Comparison of ENCODE assay signal across 19 cellular contexts in the genomic region with DNA sequence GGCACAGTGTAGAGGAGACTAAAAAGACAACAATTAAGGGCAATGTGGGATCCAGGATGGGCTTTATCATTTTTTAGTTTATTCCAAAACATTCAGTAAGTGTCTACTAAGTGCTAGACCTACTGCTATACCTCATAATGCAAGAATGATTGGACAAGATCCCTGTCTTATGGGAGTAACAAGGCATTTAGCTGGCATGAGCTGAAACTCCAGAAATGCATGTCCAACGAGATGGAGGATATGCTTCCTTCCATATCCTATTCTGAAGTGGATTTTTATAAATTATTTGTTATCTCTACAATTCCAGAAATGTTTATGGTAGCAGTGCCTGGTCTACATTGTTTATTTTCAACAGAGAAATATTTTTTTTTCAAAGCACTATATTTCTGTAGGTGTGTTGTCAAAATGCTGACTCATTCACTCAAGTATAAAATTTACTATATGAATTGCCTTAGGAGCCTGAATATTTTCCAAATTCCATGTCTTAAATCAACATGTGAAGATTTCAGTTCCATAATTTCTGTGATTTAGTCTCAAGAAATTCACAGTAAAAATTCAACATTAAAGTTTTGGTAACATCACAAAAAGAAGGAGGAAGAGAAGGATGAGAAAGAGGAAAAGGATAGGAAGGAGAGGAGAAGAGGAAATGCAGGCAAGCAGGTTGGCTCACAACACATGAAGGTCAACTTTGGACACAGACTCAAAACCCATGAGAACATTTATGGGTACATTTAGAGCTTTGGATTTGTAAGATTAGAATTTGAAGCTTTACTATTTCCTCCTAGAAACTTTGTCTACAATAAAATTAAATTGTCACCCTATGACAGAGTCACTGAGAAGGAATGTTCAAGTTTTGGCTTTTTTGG.
DNase-seq lines count a peak whose midpoint lies in the region; TF ChIP-seq lines count a peak whose summit lies in the region.
"Had no signal": no experiment of that assay in that cellular context is flagged by ENCODE, and none has a peak within 500 bp of the region (broad histone marks: within the 10 kb centered on the region; RNA-seq: fewer than 3 reads in every experiment).

No MANE protein-coding gene starts in this region.

- no peaks in the 10 kb centered on the region for H3K36me3 Mint-ChIP-seq in type B pancreatic cell
- H3K36me3 Mint-ChIP-seq: stimulated activated naive B cell treated with anti-CD40 and anti-IgM and Interleukin-4, amounts not matched to agents 10 μg/mL and 1 μg/mL and 100 μg/mL, for 72 hours had no signal

- H4K20me1 ChIP-seq in mammary epithelial cell (ENCODE audit: insufficient read depth, low read length): no peaks in the 10 kb centered on the region

- H3K9ac ChIP-seq in mammary epithelial cell (ENCODE audit: insufficient read depth, low read length): peak overlapping the region; percentile 32
- H3K9ac ChIP-seq in muscle layer of colon (ENCODE audit: low read length): no peak overlapping the region

- H3K4me3 Mint-ChIP-seq in type B pancreatic cell: no peak overlapping the region
- H3K4me3 Mint-ChIP-seq: stimulated activated naive B cell treated with anti-CD40 and anti-IgM and Interleukin-4, amounts not matched to agents 10 μg/mL and 1 μg/mL and 100 μg/mL, for 72 hours had no signal

- intact Hi-C loops in mammary epithelial cell (cut with micrococcal nuclease): no loop called here

- DNase-seq in HT-29 (ENCODE audit: low spot score): peak; percentile 12
- no peak for DNase-seq in mammary epithelial cell
- no peak for DNase-seq in type B pancreatic cell (ENCODE audit: extremely low spot score, unreplicated experiment)
- DNase-seq in activated effector memory CD4-positive, alpha-beta T cell treated with Interleukin-2 at 50 U/mL for 16 hours: no peak
- DNase-seq in H7: no peak
- DNase-seq in T-helper 9 cell: no peak
- DNase-seq: AML-193; NCI-H187; NCI-H524 treated with DMSO at 0.1 percent for 48 hours; pancreas; Peyer's patch; spleen; stimulated activated naive B cell treated with anti-CD40 and anti-IgM and Interleukin-4, amounts not matched to agents 10 μg/mL and 1 μg/mL and 100 μg/mL, for 72 hours; upper lobe of left lung had no signal

- H3K4me1 ChIP-seq in mammary epithelial cell (ENCODE audit: insufficient read depth, low read length) (peaks cover 13% of the 10 kb centered on the region), muscle layer of colon (ENCODE audit: insufficient read depth, low read length) (peaks cover 6% of the 10 kb centered on the region)
- H3K4me1 ChIP-seq: pancreas, Peyer's patch, spleen, upper lobe of left lung had no signal

- H3K27ac ChIP-seq in C4-2B (peak overlapping the region; percentile 41; the same call in 1 of the 2 replicates), mammary epithelial cell (ENCODE audit: insufficient read depth, low read depth, low read length) (peak overlapping the region; percentile 34), muscle layer of colon (ENCODE audit: low read depth, low read length) (peak overlapping the region; percentile 42)
- H3K27ac ChIP-seq: coronary artery, epithelial cell of prostate, pancreas, Peyer's patch had no signal

- no peak overlapping the region for H3K27ac Mint-ChIP-seq in type B pancreatic cell
- H3K27ac Mint-ChIP-seq: activated T-helper 2 cell treated with anti-CD3 and anti-CD28 coated beads, Interferon-gamma antibody, Interleukin-2, Interleukin-4, amounts not matched to agents 10 μg/mL and 5 μg/mL and 100 μg/mL, durations not matched to agents 14 hours and 24 hours and 36 hours; stimulated activated naive B cell treated with anti-CD40 and anti-IgM and Interleukin-4, amounts not matched to agents 10 μg/mL and 1 μg/mL and 100 μg/mL, for 72 hours had no signal

- peaks cover 2% of the 10 kb centered on the region for H3K36me3 ChIP-seq in mammary epithelial cell (ENCODE audit: insufficient read depth, low read length)
- no peaks in the 10 kb centered on the region for H3K36me3 ChIP-seq in muscle layer of colon (ENCODE audit: insufficient read depth, low read length)
- no peaks in the 10 kb centered on the region for H3K36me3 ChIP-seq in H7 (replicated peaks; ENCODE audit: control insufficient read depth, insufficient read depth, low read length)
- H3K36me3 ChIP-seq: pancreas, Peyer's patch, spleen, upper lobe of left lung had no signal

- H3K27me3 ChIP-seq in mammary epithelial cell (ENCODE audit: insufficient read depth, low read length) (no peaks in the 10 kb centered on the region), muscle layer of colon (ENCODE audit: control insufficient read depth in 1 of 2, insufficient read depth in 2 of 2, low read length in 2 of 2) (no peaks in the 10 kb centered on the region), H7 (ENCODE audit: control insufficient read depth, insufficient read depth, low read length) (no peaks in the 10 kb centered on the region)
- H3K27me3 ChIP-seq: pancreas, Peyer's patch, spleen, upper lobe of left lung had no signal

- BruUV-seq in mammary epithelial cell (replicated peaks; lab: Mats Ljungman, UMichigan): no TSS peak

- TF ChIP-seq CTCF in C4-2B (conservative IDR thresholded peaks at IDR 0.05) (no peak), mammary epithelial cell (conservative IDR thresholded peaks at IDR 0.05 in 1 of 2, IDR thresholded peaks at IDR 0.05 in 1 of 2; ENCODE audit: extremely low read depth in 1 of 2, insufficient read depth in 1 of 2, low read depth in 1 of 2, low read length in 2 of 2) (no peak), type B pancreatic cell (conservative IDR thresholded peaks at IDR 0.05) (no peak)

- 60% methylated on average over 1 of the region's 1 CpG for WGBS in mammary epithelial cell (ENCODE audit: low coverage, missing lambda C conversion rate)

- no peak overlapping the region for H3K4me3 ChIP-seq in mammary epithelial cell (replicated peaks in 1 of 3; ENCODE audit: insufficient read depth in 1 of 3, low read depth in 2 of 3, low read length in 3 of 3)
- no peak overlapping the region for H3K4me3 ChIP-seq in muscle layer of colon (ENCODE audit: low read depth in 1 of 2, low read length in 2 of 2)
- H3K4me3 ChIP-seq in H7 (ENCODE audit: insufficient read depth, low read depth, low read length): no peak overlapping the region
- H3K4me3 ChIP-seq: coronary artery, pancreas, Peyer's patch, spleen, upper lobe of left lung had no signal

- H3K9me3 ChIP-seq in mammary epithelial cell (replicated peaks; ENCODE audit: insufficient read depth, low read length) (no peaks in the 10 kb centered on the region), muscle layer of colon (ENCODE audit: low read length) (no peaks in the 10 kb centered on the region)
- H3K9me3 ChIP-seq: pancreas, Peyer's patch, spleen, upper lobe of left lung had no signal

- H2AFZ ChIP-seq in mammary epithelial cell (ENCODE audit: low read depth, low read length): no peak overlapping the region

- H3K4me1 Mint-ChIP-seq in type B pancreatic cell (ENCODE audit: unreplicated experiment): peaks cover 9% of the 10 kb centered on the region
- H3K4me1 Mint-ChIP-seq: stimulated activated naive B cell treated with anti-CD40 and anti-IgM and Interleukin-4, amounts not matched to agents 10 μg/mL and 1 μg/mL and 100 μg/mL, for 72 hours had no signal

- CTCF ChIA-PET in mammary epithelial cell (lab: Charles Lee; ENCODE audit: low non-redundant PET): no interaction called here

- dilution Hi-C loops in mammary epithelial cell (cut with HindIII; ENCODE audit: low sequenced_read_pairs): loop anchor here (10.0 kb wide), 1 partner anchor 77 kb away; no protein-coding TSS in a partner anchor

- in situ Hi-C loops in mammary epithelial cell (cut with MboI; ENCODE audit: low sequenced_read_pairs in 2 of 2): no loop called here

- no peak overlapping the region for H3K4me2 ChIP-seq in mammary epithelial cell (ENCODE audit: insufficient read depth, low read depth, low read length)

- peaks cover 50% of the 10 kb centered on the region for H3K79me2 ChIP-seq in mammary epithelial cell (ENCODE audit: insufficient read depth, low read length)

- peaks cover 6% of the 10 kb centered on the region for H3K9me3 Mint-ChIP-seq in type B pancreatic cell
- H3K9me3 Mint-ChIP-seq: activated T-helper 2 cell treated with anti-CD3 and anti-CD28 coated beads, Interferon-gamma antibody, Interleukin-2, Interleukin-4, amounts not matched to agents 10 μg/mL and 5 μg/mL and 100 μg/mL, durations not matched to agents 14 hours and 24 hours and 36 hours; stimulated activated naive B cell treated with anti-CD40 and anti-IgM and Interleukin-4, amounts not matched to agents 10 μg/mL and 1 μg/mL and 100 μg/mL, for 72 hours had no signal

- H3K27me3 Mint-ChIP-seq in type B pancreatic cell: no peaks in the 10 kb centered on the region
